ENCODE assay signal across 11 cellular contexts in the genomic region with DNA sequence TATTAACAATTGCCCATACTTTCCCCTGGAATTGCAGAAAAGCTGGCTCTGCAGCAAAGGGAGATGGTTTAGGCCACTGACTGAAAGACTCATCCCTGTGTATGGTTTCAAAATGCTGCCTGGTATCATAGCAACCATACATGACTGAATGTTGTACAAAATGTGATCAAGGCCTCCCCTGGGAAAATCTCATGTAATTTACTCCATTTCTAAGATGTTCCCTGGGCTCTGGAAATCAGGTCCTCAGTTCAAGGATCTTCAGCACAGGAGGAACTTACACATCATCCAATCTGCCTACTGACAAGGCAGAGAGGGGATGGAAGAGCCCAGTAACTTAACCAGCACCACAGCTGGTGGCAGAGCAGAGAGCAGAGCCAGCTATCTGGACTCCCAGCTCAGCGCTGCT.
DNase-seq lines count a peak whose midpoint lies in the region; FAIRE-seq and TF ChIP-seq lines count a peak whose summit lies in the region.
"Had no signal": no experiment of that assay in that cellular context is flagged by ENCODE, and none has a peak within 500 bp of the region (broad histone marks: within the 10 kb centered on the region; RNA-seq: fewer than 3 reads in every experiment).

No MANE protein-coding gene starts in this region.

- FAIRE-seq in H54 (lab: Jason Lieb, UNC) = peak; percentile 6

- no peak for TF ChIP-seq POLR2A in H54 (IDR thresholded peaks at IDR 0.05; ENCODE audit: low read depth, low read length)

- no peak overlapping the region for H3K27ac ChIP-seq in tibial artery

- DNase-seq in H54 (ENCODE audit: insufficient read length, low spot score) (peak; percentile 26), NCI-H2171 treated with DMSO at 0.1 percent for 48 hours (lab: John Stamatoyannopoulos, UW) (peak; percentile 77), fibroblast of mammary gland (ENCODE audit: low read depth) (peak; percentile 90), renal cortical epithelial cell (ENCODE audit: low read depth) (peak; percentile 32), foreskin melanocyte (no peak), head of caudate nucleus (no peak), tibial artery (no peak), UCSD-AML1 (lab: John Stamatoyannopoulos, UW; ENCODE audit: unreplicated experiment) (no peak)
- DNase-seq: activated CD4-positive, alpha-beta T cell treated with anti-CD3 and anti-CD28 coated beads, Interleukin-2, amount 50 U/mL, for 1 hour; SHP77 treated with DMSO at 0.1 percent for 48 hours had no signal

- intact Hi-C loops in head of caudate nucleus (cut with DNase I) (no loop called here), tibial artery (cut with DNase I; ENCODE audit: low total_unique reads) (no loop called here)

- no peaks in the 10 kb centered on the region for H3K9me3 ChIP-seq in tibial artery

- H3K4me1 ChIP-seq in tibial artery = peaks cover 0 to 38% (median 21%) of the 10 kb centered on the region in 4 donors

- no peaks in the 10 kb centered on the region for H3K36me3 ChIP-seq in tibial artery

- no peak for TF ChIP-seq CTCF in fibroblast of mammary gland (conservative IDR thresholded peaks at IDR 0.05; ENCODE audit: control insufficient read depth, insufficient read depth, low read depth, low read length)
- TF ChIP-seq CTCF in tibial artery (IDR thresholded peaks at IDR 0.05) = no peak

- no peak overlapping the region for H3K4me3 ChIP-seq in fibroblast of mammary gland (ENCODE audit: control insufficient read depth, low read depth, low read length)
- H3K4me3 ChIP-seq in tibial artery = no peak overlapping the region
- H3K4me3 ChIP-seq: GM23338 had no signal

- H3K27me3 ChIP-seq in tibial artery = no peaks in the 10 kb centered on the region

Comparison
In these comparisons a context has a peak if more than half of its experiments do, and no peak if none do; other contexts are left out.
1. DNase-seq: peak in H54 (single experiment), NCI-H2171 treated with DMSO at 0.1 percent for 48 hours (single experiment), fibroblast of mammary gland (single experiment) and renal cortical epithelial cell (single experiment); none in foreskin melanocyte (single experiment), head of caudate nucleus (0 of 42), tibial artery (0 of 2) and UCSD-AML1 (single experiment).